ENCODE assay signal across 30 cellular contexts in the genomic region with DNA sequence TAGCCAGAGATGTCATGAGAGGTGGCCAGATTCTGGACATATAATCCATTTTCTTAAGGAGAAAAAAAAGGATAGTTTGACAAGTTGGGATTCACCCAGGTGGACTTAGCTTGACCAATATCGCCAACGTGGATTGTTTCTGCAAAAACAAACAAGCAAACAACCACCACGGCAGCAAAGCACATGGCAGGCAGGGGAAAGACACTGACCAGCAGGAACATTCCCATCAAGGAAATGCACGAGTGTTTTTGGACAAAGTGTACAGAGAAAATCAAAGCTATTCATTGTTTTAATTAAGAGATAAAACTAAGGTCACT. TPM values are rescaled to one million over a fixed set of nuclear protein-coding genes. Genes with fewer than 3 reads are reported as not detected.
DNase-seq lines count a peak whose midpoint lies in the region; ATAC-seq, FAIRE-seq and TF ChIP-seq lines count a peak whose summit lies in the region.
"Had no signal": no experiment of that assay in that cellular context is flagged by ENCODE, and none has a peak within 500 bp of the region (broad histone marks: within the 10 kb centered on the region; RNA-seq: fewer than 3 reads in every experiment).

No MANE protein-coding gene starts in this region.

- H3F3A ChIP-seq in OCI-LY1 (ENCODE audit: insufficient read depth, low read length) = no peaks in the 10 kb centered on the region

- H3K27me3 ChIP-seq in right lobe of liver = no peaks in the 10 kb centered on the region
- peaks cover 3 to 28% of the 10 kb centered on the region in 2 experiments; a peak in 4 of 5 replicates for H3K27me3 ChIP-seq in HepG2 (ENCODE audit: control insufficient read depth in 1 of 2, insufficient read depth in 2 of 2, low read length in 2 of 2)
- peaks cover 3% of the 10 kb centered on the region; the same call in 1 of the 2 replicates for H3K27me3 ChIP-seq in OCI-LY1 (ENCODE audit: insufficient read depth, low read length)
- no peaks in the 10 kb centered on the region for H3K27me3 ChIP-seq in colonic mucosa
- no peaks in the 10 kb centered on the region for H3K27me3 ChIP-seq in vagina
- H3K27me3 ChIP-seq: BE2C, breast epithelium, gastroesophageal sphincter, pancreas had no signal

- no peaks in the 10 kb centered on the region for H3K36me3 ChIP-seq in right lobe of liver
- no peaks in the 10 kb centered on the region for H3K36me3 ChIP-seq in HepG2 (replicated peaks in 1 of 2; ENCODE audit: control insufficient read depth in 1 of 2, insufficient read depth in 2 of 2, low read length in 2 of 2)
- H3K36me3 ChIP-seq in OCI-LY1 (ENCODE audit: insufficient read depth, low read length) = no peaks in the 10 kb centered on the region
- no peaks in the 10 kb centered on the region for H3K36me3 ChIP-seq in colonic mucosa
- no peaks in the 10 kb centered on the region for H3K36me3 ChIP-seq in vagina
- H3K36me3 ChIP-seq: BE2C, breast epithelium, pancreas, suprapubic skin had no signal

- H3K4me3 ChIP-seq in right lobe of liver (no peak overlapping the region), HepG2 (replicated peaks in 1 of 3; ENCODE audit: insufficient read depth in 1 of 3, low read depth in 2 of 3, low read length in 3 of 3) (no peak overlapping the region), OCI-LY1 (ENCODE audit: low read depth, low read length, poor library complexity, severe bottlenecking) (no peak overlapping the region), colonic mucosa (no peak overlapping the region), vagina (no peak overlapping the region)
- H3K4me3 ChIP-seq: A549, breast epithelium, gastroesophageal sphincter, hepatocyte, lung, mucosa of descending colon, pancreas, suprapubic skin had no signal

- H4K20me1 ChIP-seq in HepG2 (ENCODE audit: insufficient read depth, low read length) (no peaks in the 10 kb centered on the region), OCI-LY1 (ENCODE audit: insufficient read depth, low read length) (no peaks in the 10 kb centered on the region)

- H3K4me3 Mint-ChIP-seq in endothelial cell (ENCODE audit: unreplicated experiment) = no peak overlapping the region
- H3K4me3 Mint-ChIP-seq: activated CD4-positive, alpha-beta T cell treated with anti-CD3 and anti-CD28 coated beads for 36 hours; activated naive CD8-positive, alpha-beta T cell treated with anti-CD3 and anti-CD28 coated beads for 36 hours; nephron progenitor cell had no signal

- intact Hi-C loops in right lobe of liver (cut with DNase I) (no loop called here), HepG2 (cut with micrococcal nuclease; ENCODE audit: unreplicated experiment) (loop anchor here (1.0 kb wide), 1 partner anchor 277 kb away; no protein-coding TSS in a partner anchor), colonic mucosa (cut with DNase I) (no loop called here), vagina (cut with DNase I) (no loop called here)

- no TSS peak for BruUV-seq in HepG2 (replicated peaks; lab: Mats Ljungman, UMichigan)

- no peak for TF ChIP-seq RAD21 in HepG2 (CRISPR knock-in tag; IDR thresholded peaks at IDR 0.05)

- FAIRE-seq in HepG2 (lab: Jason Lieb, UNC) = no peak
- FAIRE-seq: A549, pancreas, small intestine, urothelium cell line had no signal

- H3K27ac Mint-ChIP-seq in endothelial cell (ENCODE audit: unreplicated experiment) = no peak overlapping the region
- H3K27ac Mint-ChIP-seq: activated CD4-positive, alpha-beta T cell treated with anti-CD3 and anti-CD28 coated beads for 36 hours; activated naive CD8-positive, alpha-beta T cell treated with anti-CD3 and anti-CD28 coated beads for 36 hours; nephron progenitor cell had no signal

- H3K79me2 ChIP-seq in HepG2 (ENCODE audit: insufficient read depth, low read length) = no peaks in the 10 kb centered on the region
- H3K79me2 ChIP-seq in OCI-LY1 (ENCODE audit: insufficient read depth, low read length) = no peaks in the 10 kb centered on the region
- H3K79me2 ChIP-seq: hepatocyte had no signal

- H3K27ac ChIP-seq in right lobe of liver (no peak overlapping the region), HepG2 (ENCODE audit: extremely low read length, insufficient read depth, low read length) (no peak overlapping the region), OCI-LY1 (ENCODE audit: low read depth, low read length, poor library complexity, severe bottlenecking) (no peak overlapping the region), colonic mucosa (peak overlapping the region; percentile 22), vagina (peak overlapping the region; percentile 9)
- H3K27ac ChIP-seq: A549, breast epithelium, hepatocyte, pancreas, suprapubic skin had no signal

- 26% methylated on average over 4 of the region's 4 CpGs for WGBS in right lobe of liver (ENCODE audit: insufficient coverage, low coverage, low lambda C conversion rate, missing lambda C conversion rate)
- 39% methylated on average over 4 of the region's 4 CpGs for WGBS in HepG2 (ENCODE audit: low lambda C conversion rate)

- H3K9me2 ChIP-seq in OCI-LY1 (ENCODE audit: low read depth, low read length) = no peaks in the 10 kb centered on the region

- H3K4me1 ChIP-seq in right lobe of liver (peaks cover 0 to 9% (median 0%) of the 10 kb centered on the region in 4 donors), HepG2 (ENCODE audit: insufficient read depth, low read length) (peaks cover 5% of the 10 kb centered on the region; the same call in 1 of the 2 replicates), OCI-LY1 (ENCODE audit: insufficient read depth, low read length, severe bottlenecking) (no peaks in the 10 kb centered on the region), colonic mucosa (peaks cover 9% of the 10 kb centered on the region), vagina (peaks cover 11% of the 10 kb centered on the region)
- H3K4me1 ChIP-seq: BE2C, breast epithelium, Caco-2, pancreas had no signal

- CTCF ChIA-PET in HepG2 (lab: Yijun Ruan, JAX; ENCODE audit: low intra/inter-chr PET ratio, low total read pairs) = interaction anchor here (1.5 to 2.1 kb wide), 3 partner anchors 95 to 277 kb away, joined by 4 to 32 read pairs (median 11); no protein-coding TSS in a partner anchor

- POLR2A ChIA-PET in HepG2 (lab: Yijun Ruan, JAX) = no interaction called here

- no peaks in the 10 kb centered on the region for H3K36me3 Mint-ChIP-seq in endothelial cell (ENCODE audit: low read depth, unreplicated experiment)
- H3K36me3 Mint-ChIP-seq: activated naive CD8-positive, alpha-beta T cell treated with anti-CD3 and anti-CD28 coated beads for 36 hours had no signal

- DNase-seq in right lobe of liver (no peak), HepG2 (ENCODE audit: low spot score) (no peak), colonic mucosa (no peak), vagina (ENCODE audit: extremely low spot score in 2 of 2) (no peak), endothelial cell (ENCODE audit: low spot score) (no peak), Kasumi-1 (lab: John Stamatoyannopoulos, UW) (no peak)
- no peak for DNase-seq in stimulated activated naive CD8-positive, alpha-beta T cell treated with anti-CD3 and anti-CD28 coated beads, Interleukin-15, Interleukin-2, amounts not matched to agents 100 U/mL and 50 U/mL, for 24 hours
- DNase-seq: NCI-H187 treated with DMSO at 0.1 percent for 48 hours, SIG-M5 had no signal

- in situ Hi-C loops in HepG2 (cut with HindIII; ENCODE audit: extremely low pct_ligation_motif_present, low pct_unique_long_range_greater_than_20kb) = loop anchor here (10.0 kb wide), 1 partner anchor 221 kb away; the partner anchor contains the start of gene PLA2G2A

- H3K9ac ChIP-seq in HepG2 (ENCODE audit: insufficient read depth, low read depth, low read length) (no peak overlapping the region), OCI-LY1 (ENCODE audit: low read length) (no peak overlapping the region), colonic mucosa (ENCODE audit: low read depth in 2 of 2, low read length in 2 of 2) (no peak overlapping the region)

- H3K9me3 ChIP-seq in right lobe of liver = no peaks in the 10 kb centered on the region
- H3K9me3 ChIP-seq in HepG2 (ENCODE audit: low read length) = no peaks in the 10 kb centered on the region
- no peaks in the 10 kb centered on the region for H3K9me3 ChIP-seq in OCI-LY1 (ENCODE audit: low read length)
- no peaks in the 10 kb centered on the region for H3K9me3 ChIP-seq in colonic mucosa
- no peaks in the 10 kb centered on the region for H3K9me3 ChIP-seq in vagina
- H3K9me3 ChIP-seq: A549, BE2C, breast epithelium, Caco-2, gastroesophageal sphincter, mucosa of descending colon, pancreas, suprapubic skin had no signal

- no peak overlapping the region for H3K4me2 ChIP-seq in HepG2 (ENCODE audit: low read depth, low read length)
- no peak overlapping the region for H3K4me2 ChIP-seq in OCI-LY1 (ENCODE audit: low read length)
- H3K4me2 ChIP-seq: A549 had no signal

- TF ChIP-seq EP300 in HepG2 (IDR thresholded peaks at IDR 0.05; ENCODE audit: low read depth in 2 of 2, low read length in 2 of 2) (no peak), HepG2 (CRISPR knock-in tag; IDR thresholded peaks at IDR 0.05; ENCODE audit: borderline replicate concordance) (no peak)

- H2AFZ ChIP-seq in HepG2 (ENCODE audit: low read length) (no peak overlapping the region), OCI-LY1 (ENCODE audit: low read length) (no peak overlapping the region)
- H2AFZ ChIP-seq: hepatocyte had no signal

- no peaks in the 10 kb centered on the region for H3K9me3 Mint-ChIP-seq in endothelial cell (ENCODE audit: unreplicated experiment)
- H3K9me3 Mint-ChIP-seq: activated naive CD8-positive, alpha-beta T cell treated with anti-CD3 and anti-CD28 coated beads for 36 hours; nephron progenitor cell had no signal

- TF ChIP-seq CTCF in right lobe of liver (IDR thresholded peaks at IDR 0.05) (peak in 3 of 4 donors; percentile 2 to 9 (median 5)), HepG2 (CRISPR knock-in tag; IDR thresholded peaks at IDR 0.05) (no peak), OCI-LY1 (IDR thresholded peaks at IDR 0.05; ENCODE audit: low read length) (peak; percentile 25; the same call in 1 of the 2 replicates), colonic mucosa (IDR thresholded peaks at IDR 0.05) (peak; percentile 16), vagina (IDR thresholded peaks at IDR 0.05) (no peak), endothelial cell (IDR thresholded peaks at IDR 0.05; ENCODE audit: unreplicated experiment) (no peak)

- H3K27me3 Mint-ChIP-seq in endothelial cell (ENCODE audit: unreplicated experiment) = peaks cover 2% of the 10 kb centered on the region

- peak in 2 of 4 donors; percentile 8 to 19 for ATAC-seq in right lobe of liver
- ATAC-seq in HepG2 = no peak
- ATAC-seq in stimulated activated naive CD8-positive, alpha-beta T cell treated with anti-CD3 and anti-CD28 coated beads, Interleukin-15, Interleukin-2, amounts not matched to agents 100 U/mL and 50 U/mL, for 24 hours = no peak
- ATAC-seq: gastroesophageal sphincter had no signal

- peaks cover 9% of the 10 kb centered on the region for H3K4me1 Mint-ChIP-seq in endothelial cell (ENCODE audit: unreplicated experiment)
- H3K4me1 Mint-ChIP-seq: activated naive CD8-positive, alpha-beta T cell treated with anti-CD3 and anti-CD28 coated beads for 36 hours had no signal

- TF ChIP-seq POLR2A in right lobe of liver (IDR thresholded peaks at IDR 0.05) = no peak
- no peak for TF ChIP-seq POLR2A in HepG2 (IDR thresholded peaks at IDR 0.05; ENCODE audit: insufficient read depth in 1 of 2, low read depth in 2 of 2, low read length in 2 of 2)
- TF ChIP-seq POLR2A in vagina (IDR thresholded peaks at IDR 0.05) = no peak

RNA-seq across cellular contexts. Expression of gene PLA2G2C, which starts 9.1 kb away (rescaled TPM):
- total RNA-seq in right lobe of liver (not detected), HepG2 (2016; rRNA removed; fragmentation: Illumina TruSeq; extraction: Trizol) (not detected in 2 replicates), colonic mucosa (under 1 TPM in 1 of 2 donors, not detected in 1; 0.27 TPM), vagina (not detected), endothelial cell (ENCODE audit: unreplicated experiment) (not detected)
- not detected in 2 replicates for total RNA-seq in HepG2 (2016; cell fraction: cytosol; rRNA removed; fragmentation: Illumina TruSeq; extraction: Trizol; ENCODE audit: low read depth)
- not detected in 2 replicates for total RNA-seq in HepG2 (2016; cell fraction: insoluble cytoplasmic fraction; rRNA removed; fragmentation: Illumina TruSeq; extraction: Trizol)
- total RNA-seq in HepG2 (2016; cell fraction: membrane; rRNA removed; fragmentation: Illumina TruSeq; extraction: Trizol) = not detected in 2 replicates
- not detected in 2 replicates for total RNA-seq in HepG2 (2016; cell fraction: nucleus; rRNA removed; fragmentation: Illumina TruSeq; extraction: Trizol)
- polyA plus RNA-seq in HepG2 (2011; rRNA removed) = not detected in 2 replicates
- polyA plus RNA-seq in HepG2 (2011; cell fraction: cytosol; rRNA removed) = not detected in 2 replicates
- polyA plus RNA-seq in HepG2 (2011; cell fraction: nucleus; rRNA removed) = not detected in 2 replicates
- not detected in 2 replicates for polyA plus RNA-seq in HepG2 (2012)
- not detected in 2 replicates for polyA plus RNA-seq in HepG2 (2016; cell fraction: cytosol; fragmentation: Illumina TruSeq; extraction: Trizol; ENCODE audit: low read depth)
- polyA plus RNA-seq in HepG2 (2016; cell fraction: insoluble cytoplasmic fraction; fragmentation: Illumina TruSeq; extraction: Trizol; ENCODE audit: low read depth) = not detected in 2 replicates
- polyA plus RNA-seq in HepG2 (2016; cell fraction: membrane; fragmentation: Illumina TruSeq; extraction: Trizol; ENCODE audit: low read depth) = not detected in 2 replicates
- polyA plus RNA-seq in HepG2 (2016; cell fraction: nucleus; fragmentation: Illumina TruSeq; extraction: Trizol; ENCODE audit: insufficient read depth, low read depth) = not detected in 2 replicates
- not detected in 2 replicates for polyA minus RNA-seq in HepG2 (2011; rRNA and poly(A)+ RNA removed; ENCODE audit: low replicate concordance)
- not detected in 2 replicates for polyA minus RNA-seq in HepG2 (2011; cell fraction: cytosol; rRNA and poly(A)+ RNA removed)
- polyA minus RNA-seq in HepG2 (2011; cell fraction: nucleus; rRNA and poly(A)+ RNA removed) = not detected in 2 replicates
- total RNA-seq: activated naive CD8-positive, alpha-beta T cell treated with anti-CD3 and anti-CD28 coated beads for 36 hours; Caco-2; G401; hepatocyte; HT1080; MCF 10A; pancreas; renal cortical epithelial cell; suprapubic skin had no signal
- polyA plus RNA-seq: A549, hepatocyte, lung, pancreas had no signal

RNA-seq across cellular contexts. Expression of gene UBXN10, which starts 9.5 kb away (rescaled TPM):
- total RNA-seq in right lobe of liver (1 to 10 TPM in 4 of 6 experiments, under 1 TPM in 2; 0.35 to 2.5 (median 1.8) TPM), HepG2 (2016; rRNA removed; fragmentation: Illumina TruSeq; extraction: Trizol) (0.04 TPM in 1 of 2 replicates, not detected in the other), colonic mucosa (1 to 10 TPM; 3.3 to 3.5 TPM), vagina (0.49 TPM), endothelial cell (ENCODE audit: unreplicated experiment) (0.13 TPM)
- not detected in 2 replicates for total RNA-seq in HepG2 (2016; cell fraction: cytosol; rRNA removed; fragmentation: Illumina TruSeq; extraction: Trizol; ENCODE audit: low read depth)
- total RNA-seq in HepG2 (2016; cell fraction: insoluble cytoplasmic fraction; rRNA removed; fragmentation: Illumina TruSeq; extraction: Trizol) = 0.03 and 0.04 TPM in 2 replicates
- total RNA-seq in HepG2 (2016; cell fraction: membrane; rRNA removed; fragmentation: Illumina TruSeq; extraction: Trizol) = 0.03 TPM in 2 replicates
- total RNA-seq in HepG2 (2016; cell fraction: nucleus; rRNA removed; fragmentation: Illumina TruSeq; extraction: Trizol) = 0.09 TPM in 1 of 2 replicates, not detected in the other
- polyA plus RNA-seq in HepG2 (2011; rRNA removed) = 0.05 and 0.07 TPM in 2 replicates
- polyA plus RNA-seq in HepG2 (2011; cell fraction: cytosol; rRNA removed) = 0.05 and 0.06 TPM in 2 replicates
- 0.03 and 0.08 TPM in 2 replicates for polyA plus RNA-seq in HepG2 (2011; cell fraction: nucleus; rRNA removed)
- 0.05 and 0.17 TPM in 2 replicates for polyA plus RNA-seq in HepG2 (2012)
- polyA plus RNA-seq in HepG2 (2016; cell fraction: cytosol; fragmentation: Illumina TruSeq; extraction: Trizol; ENCODE audit: low read depth) = not detected in 2 replicates
- 0.04 TPM in 1 of 2 replicates, not detected in the other for polyA plus RNA-seq in HepG2 (2016; cell fraction: insoluble cytoplasmic fraction; fragmentation: Illumina TruSeq; extraction: Trizol; ENCODE audit: low read depth)
- not detected in 2 replicates for polyA plus RNA-seq in HepG2 (2016; cell fraction: membrane; fragmentation: Illumina TruSeq; extraction: Trizol; ENCODE audit: low read depth)
- not detected in 2 replicates for polyA plus RNA-seq in HepG2 (2016; cell fraction: nucleus; fragmentation: Illumina TruSeq; extraction: Trizol; ENCODE audit: insufficient read depth, low read depth)
- polyA minus RNA-seq in HepG2 (2011; rRNA and poly(A)+ RNA removed; ENCODE audit: low replicate concordance) = 0.18 TPM in 1 of 2 replicates, not detected in the other
- polyA minus RNA-seq in HepG2 (2011; cell fraction: cytosol; rRNA and poly(A)+ RNA removed) = not detected in 2 replicates
- 0.13 and 0.25 TPM in 2 replicates for polyA minus RNA-seq in HepG2 (2011; cell fraction: nucleus; rRNA and poly(A)+ RNA removed)
- total RNA-seq: HT1080, MCF 10A had no signal
- polyA plus RNA-seq: A549 had no signal

RNA-seq across cellular contexts. Expression of gene PLA2G2F, which starts 56.3 kb away (rescaled TPM):
- total RNA-seq in right lobe of liver (not detected), HepG2 (2016; rRNA removed; fragmentation: Illumina TruSeq; extraction: Trizol) (not detected in 2 replicates), colonic mucosa (not detected), vagina (not detected), endothelial cell (ENCODE audit: unreplicated experiment) (not detected)
- not detected in 2 replicates for total RNA-seq in HepG2 (2016; cell fraction: cytosol; rRNA removed; fragmentation: Illumina TruSeq; extraction: Trizol; ENCODE audit: low read depth)
- not detected in 2 replicates for total RNA-seq in HepG2 (2016; cell fraction: insoluble cytoplasmic fraction; rRNA removed; fragmentation: Illumina TruSeq; extraction: Trizol)
- total RNA-seq in HepG2 (2016; cell fraction: membrane; rRNA removed; fragmentation: Illumina TruSeq; extraction: Trizol) = not detected in 2 replicates
- not detected in 2 replicates for total RNA-seq in HepG2 (2016; cell fraction: nucleus; rRNA removed; fragmentation: Illumina TruSeq; extraction: Trizol)
- polyA plus RNA-seq in HepG2 (2011; rRNA removed) = not detected in 2 replicates
- polyA plus RNA-seq in HepG2 (2011; cell fraction: cytosol; rRNA removed) = not detected in 2 replicates
- polyA plus RNA-seq in HepG2 (2011; cell fraction: nucleus; rRNA removed) = 0.06 TPM in 1 of 2 replicates, not detected in the other
- polyA plus RNA-seq in HepG2 (2012) = not detected in 2 replicates
- not detected in 2 replicates for polyA plus RNA-seq in HepG2 (2016; cell fraction: cytosol; fragmentation: Illumina TruSeq; extraction: Trizol; ENCODE audit: low read depth)
- not detected in 2 replicates for polyA plus RNA-seq in HepG2 (2016; cell fraction: insoluble cytoplasmic fraction; fragmentation: Illumina TruSeq; extraction: Trizol; ENCODE audit: low read depth)
- polyA plus RNA-seq in HepG2 (2016; cell fraction: membrane; fragmentation: Illumina TruSeq; extraction: Trizol; ENCODE audit: low read depth) = not detected in 2 replicates
- not detected in 2 replicates for polyA plus RNA-seq in HepG2 (2016; cell fraction: nucleus; fragmentation: Illumina TruSeq; extraction: Trizol; ENCODE audit: insufficient read depth, low read depth)
- not detected in 2 replicates for polyA minus RNA-seq in HepG2 (2011; rRNA and poly(A)+ RNA removed; ENCODE audit: low replicate concordance)
- polyA minus RNA-seq in HepG2 (2011; cell fraction: cytosol; rRNA and poly(A)+ RNA removed) = not detected in 2 replicates
- polyA minus RNA-seq in HepG2 (2011; cell fraction: nucleus; rRNA and poly(A)+ RNA removed) = not detected in 2 replicates
- total RNA-seq: activated CD4-positive, alpha-beta T cell treated with anti-CD3 and anti-CD28 coated beads for 36 hours; activated CD8-positive, alpha-beta memory T cell treated with anti-CD3 and anti-CD28 coated beads for 36 hours; activated naive CD8-positive, alpha-beta T cell treated with anti-CD3 and anti-CD28 coated beads for 36 hours; breast epithelium; Caco-2; G401; gastroesophageal sphincter; hepatocyte; HT1080; lung; MCF 10A; pancreas; renal cortical epithelial cell had no signal
- polyA plus RNA-seq: A549, hepatocyte, lung, pancreas had no signal

Comparison
In these comparisons a context has a peak if more than half of its experiments do, and no peak if none do; other contexts are left out.
1. CTCF ChIP-seq: peak in right lobe of liver (3 of 4), OCI-LY1 (single experiment) and colonic mucosa (single experiment); none in HepG2 (single experiment), vagina (0 of 3) and endothelial cell (single experiment).
2. H3K27ac ChIP-seq: peak in colonic mucosa (single experiment) and vagina (single experiment); none in right lobe of liver (0 of 3), HepG2 (single experiment) and OCI-LY1 (single experiment).